ENCODE assay signal across 21 cellular contexts in genomic region chr6:136522636-136523035, GRCh38.
"Had no signal": no experiment of that assay in that cellular context is flagged by ENCODE, and none has a peak within 500 bp of the region (broad histone marks: within the 10 kb centered on the region; RNA-seq: fewer than 3 reads in every experiment).

No MANE protein-coding gene starts in this region.

- H3K4me3 ChIP-seq: K562 had no signal

- DNase-seq: Kasumi-1, MM.1S, NCI-H1092 treated with DMSO at 0.1 percent for 48 hours, NCI-H1436, NCI-H187, NCI-H2029, NCI-H2081 treated with DMSO at 0.1 percent for 48 hours, NCI-H2171, NCI-H226, NCI-H446, NCI-H510A, NCI-H524 treated with DMSO at 0.1 percent for 48 hours, NCI-H69, NCI-H774, RPMI8226, SHP77, SK-N-SH had no signal

- H3K4me3 Mint-ChIP-seq: IgD-negative memory B cell had no signal

- H3K27ac ChIP-seq: HL-60, KMS-11 had no signal

- H3K9me3 Mint-ChIP-seq: IgD-negative memory B cell had no signal

- H3K36me3 Mint-ChIP-seq: IgD-negative memory B cell had no signal

- ATAC-seq: K562 had no signal

- H3K27ac Mint-ChIP-seq: IgD-negative memory B cell had no signal

- H3K9me3 ChIP-seq: SK-N-SH had no signal
